1 cellular context compared by ENCODE assay signal in genomic region chr3:14416453-14416852, GRCh38.
TF ChIP-seq lines count a peak whose summit lies in the region.

No MANE protein-coding gene starts in this region.

TF ChIP-seq in H1, 55 proteins besides CTCF, POLR2A, EP300 and RAD21 (continued from another document):
- TF ChIP-seq CTBP2 (IDR thresholded peaks at IDR 0.05; ENCODE audit: borderline replicate concordance, insufficient read depth, insufficient read length, low read length) (no peak), FOSL1 (IDR thresholded peaks at IDR 0.05; ENCODE audit: insufficient read depth, low read depth, low read length) (no peak), TBP (IDR thresholded peaks at IDR 0.05; ENCODE audit: low read depth, low read length) (no peak), BCL11A (IDR thresholded peaks at IDR 0.05; ENCODE audit: low read depth in 2 of 2, low read length in 2 of 2) (no peak), SIN3A (conservative IDR thresholded peaks at IDR 0.05 in 1 of 2, IDR thresholded peaks at IDR 0.05 in 1 of 2; ENCODE audit: low read depth in 1 of 2, low read length in 2 of 2) (no peak), POU5F1 (IDR thresholded peaks at IDR 0.05; ENCODE audit: low read depth, low read length) (no peak)
